ENCODE assay signal across 8 cellular contexts in the genomic region with DNA sequence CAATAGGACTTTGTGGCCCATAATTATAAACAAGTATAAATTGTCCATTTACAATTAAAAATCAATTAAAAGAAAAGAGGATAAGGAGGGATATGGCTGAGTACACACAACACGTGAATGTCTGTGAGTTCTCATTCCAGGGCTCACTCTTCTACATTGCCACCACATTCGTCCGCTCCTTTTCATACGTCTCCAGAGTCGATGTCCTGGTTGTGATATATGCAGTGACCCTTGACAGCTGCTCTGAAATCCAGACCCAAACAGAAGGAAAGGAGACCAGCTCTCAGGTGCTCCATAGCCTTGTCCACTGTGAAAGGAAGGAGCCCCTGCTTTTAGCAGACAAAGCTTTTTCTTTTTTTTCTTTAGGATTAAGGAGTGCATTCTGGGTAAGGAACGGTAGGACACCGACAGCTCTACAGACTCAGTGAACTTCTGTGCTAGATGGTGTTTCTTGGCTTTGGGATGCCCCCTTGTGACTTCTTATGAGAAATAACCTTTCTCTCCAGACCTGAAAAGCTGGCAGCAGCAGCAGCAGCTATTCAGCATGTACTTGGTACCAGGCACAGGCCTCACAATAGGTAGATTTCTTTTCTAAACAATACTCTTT. TPM values are rescaled to one million over a fixed set of nuclear protein-coding genes. Genes with fewer than 3 reads are reported as not detected.
DNase-seq lines count a peak whose midpoint lies in the region; ATAC-seq and TF ChIP-seq lines count a peak whose summit lies in the region.

No MANE protein-coding gene starts in this region.

- H3K27me3 Mint-ChIP-seq in activated CD8-positive, alpha-beta memory T cell treated with anti-CD3 and anti-CD28 coated beads, Interleukin-2, amount 10 ng/mL, durations not matched to agents 7 days and 5 days: no peaks in the 10 kb centered on the region

- H3K4me2 ChIP-seq in MM.1S (ENCODE audit: low read depth, low read length): no peak overlapping the region

- no peak overlapping the region for H3K4me3 Mint-ChIP-seq in activated CD8-positive, alpha-beta memory T cell treated with anti-CD3 and anti-CD28 coated beads, Interleukin-2, amount 10 ng/mL, durations not matched to agents 7 days and 5 days

- no peaks in the 10 kb centered on the region for H3K4me1 Mint-ChIP-seq in activated CD8-positive, alpha-beta memory T cell treated with anti-CD3 and anti-CD28 coated beads, Interleukin-2, amount 10 ng/mL, durations not matched to agents 7 days and 5 days

- peaks cover 24% of the 10 kb centered on the region for H3K36me3 Mint-ChIP-seq in activated CD8-positive, alpha-beta memory T cell treated with anti-CD3 and anti-CD28 coated beads, Interleukin-2, amount 10 ng/mL, durations not matched to agents 7 days and 5 days

- ATAC-seq in activated CD8-positive, alpha-beta memory T cell treated with anti-CD3 and anti-CD28 coated beads, Interleukin-2, amount 10 ng/mL, durations not matched to agents 7 days and 5 days: peak; percentile 63
- no peak for ATAC-seq in GM21423 (IDR thresholded peaks at IDR 0.05; ENCODE audit: unreplicated experiment)
- ATAC-seq in GM19455 (IDR thresholded peaks at IDR 0.05; ENCODE audit: unreplicated experiment): no peak

- H3K27ac ChIP-seq in MM.1S (ENCODE audit: low read length) (no peak overlapping the region), SJCRH30 (no peak overlapping the region)

- no peak overlapping the region for H3K27ac Mint-ChIP-seq in activated CD8-positive, alpha-beta memory T cell treated with anti-CD3 and anti-CD28 coated beads, Interleukin-2, amount 10 ng/mL, durations not matched to agents 7 days and 5 days

- no peak for DNase-seq in activated CD8-positive, alpha-beta memory T cell treated with anti-CD3 and anti-CD28 coated beads, Interleukin-2, amount 10 ng/mL, durations not matched to agents 7 days and 5 days
- no peak for DNase-seq in activated CD8-positive, alpha-beta memory T cell treated with anti-CD3 and anti-CD28 coated beads, Interleukin-2, amount 50 U/mL, for 48 hours
- DNase-seq in MM.1S (peak; percentile 36), SJCRH30 (peak; percentile 60 to 80), fibroblast of mammary gland (ENCODE audit: low read depth) (peak; percentile 85), nucleus accumbens (lab: John Stamatoyannopoulos, UW) (peak in 41 of 56 donors; percentile 3 to 69 (median 22))

- H3K79me2 ChIP-seq in MM.1S (ENCODE audit: low read length): no peaks in the 10 kb centered on the region

- CTCF ChIA-PET in activated CD8-positive, alpha-beta memory T cell treated with anti-CD3 and anti-CD28 coated beads, Interleukin-2, amount 10 ng/mL, durations not matched to agents 7 days and 5 days (lab: Charles Lee): interaction anchor here (0.9 to 1.9 kb wide), 8 partner anchors 12 to 390 kb away, joined by 3 to 11 read pairs (median 4); no protein-coding TSS in a partner anchor

- no peaks in the 10 kb centered on the region for H3K9me3 ChIP-seq in MM.1S (replicated peaks; ENCODE audit: insufficient read depth, low read length)
- H3K9me3 ChIP-seq in SJCRH30 (replicated peaks): 0 out of 2 replicates have a peak, but pooled peaks cover 3% of the 10 kb centered on the region

- peak; percentile 20; the same call in 1 of the 2 replicates for TF ChIP-seq CTCF in MM.1S (IDR thresholded peaks at IDR 0.05; ENCODE audit: low read length)
- TF ChIP-seq CTCF in fibroblast of mammary gland (conservative IDR thresholded peaks at IDR 0.05; ENCODE audit: control insufficient read depth, insufficient read depth, low read depth, low read length): peak; percentile 50

- H3K36me3 ChIP-seq in MM.1S (replicated peaks; ENCODE audit: insufficient read depth, low read length) (no peaks in the 10 kb centered on the region), SJCRH30 (peaks cover 12% of the 10 kb centered on the region; the same call in 1 of the 2 replicates)

- H3K9me2 ChIP-seq in MM.1S (replicated peaks; ENCODE audit: insufficient read depth, low read length): no peaks in the 10 kb centered on the region

- no peak overlapping the region for H3K9ac ChIP-seq in MM.1S (ENCODE audit: low read length)

- H3F3A ChIP-seq in MM.1S (ENCODE audit: insufficient read depth, low read length): no peaks in the 10 kb centered on the region

- no peaks in the 10 kb centered on the region for H3K9me3 Mint-ChIP-seq in activated CD8-positive, alpha-beta memory T cell treated with anti-CD3 and anti-CD28 coated beads, Interleukin-2, amount 10 ng/mL, durations not matched to agents 7 days and 5 days (ENCODE audit: low read depth)

- no peak overlapping the region for H3K4me3 ChIP-seq in MM.1S (ENCODE audit: low read length)
- no peak overlapping the region for H3K4me3 ChIP-seq in SJCRH30
- no peak overlapping the region for H3K4me3 ChIP-seq in fibroblast of mammary gland (ENCODE audit: control insufficient read depth, low read depth, low read length)

- no peaks in the 10 kb centered on the region for H4K20me1 ChIP-seq in MM.1S (ENCODE audit: insufficient read depth, low read length)

- H3K4me1 ChIP-seq in MM.1S (ENCODE audit: low read length) (no peaks in the 10 kb centered on the region), SJCRH30 (no peaks in the 10 kb centered on the region)

- H2AFZ ChIP-seq in MM.1S (ENCODE audit: low read length): no peak overlapping the region

- H3K27me3 ChIP-seq in MM.1S (replicated peaks; ENCODE audit: insufficient read depth, low read length) (no peaks in the 10 kb centered on the region), SJCRH30 (no peaks in the 10 kb centered on the region)

RNA-seq across cellular contexts. Expression of a gene that starts 19.7 kb away (rescaled TPM):
- total RNA-seq in activated CD8-positive, alpha-beta memory T cell treated with anti-CD3 and anti-CD28 coated beads, Interleukin-2, amount 10 ng/mL, durations not matched to agents 7 days and 5 days: under 1 TPM; 0.26 to 0.29 TPM
- total RNA-seq in SJCRH30 (2014; rRNA removed; shearing (Covaris generic)): not detected in 2 replicates

RNA-seq across cellular contexts. Expression of a gene that starts 51.5 kb away (rescaled TPM):
- total RNA-seq in activated CD8-positive, alpha-beta memory T cell treated with anti-CD3 and anti-CD28 coated beads, Interleukin-2, amount 10 ng/mL, durations not matched to agents 7 days and 5 days: 100 to 1,000 TPM; 199 to 288 TPM
- total RNA-seq in SJCRH30 (2014; rRNA removed; shearing (Covaris generic)): 25.8 and 28.8 TPM in 2 replicates

RNA-seq across cellular contexts. Expression of a gene that starts 54.3 kb away (rescaled TPM):
- total RNA-seq in activated CD8-positive, alpha-beta memory T cell treated with anti-CD3 and anti-CD28 coated beads, Interleukin-2, amount 10 ng/mL, durations not matched to agents 7 days and 5 days: 10 to 100 TPM; 21.0 to 25.5 TPM
- total RNA-seq in SJCRH30 (2014; rRNA removed; shearing (Covaris generic)): 10.5 and 12.2 TPM in 2 replicates

RNA-seq across cellular contexts. Expression of a gene that starts 54.5 kb away (rescaled TPM):
- 10 to 100 TPM; 63.9 to 81.9 TPM for total RNA-seq in activated CD8-positive, alpha-beta memory T cell treated with anti-CD3 and anti-CD28 coated beads, Interleukin-2, amount 10 ng/mL, durations not matched to agents 7 days and 5 days
- 61.5 and 62.1 TPM in 2 replicates for total RNA-seq in SJCRH30 (2014; rRNA removed; shearing (Covaris generic))

Comparison
In these comparisons a context has a peak if more than half of its experiments do, and no peak if none do; other contexts are left out.
1. DNase-seq: peak in MM.1S (single experiment), SJCRH30 (2 of 2), fibroblast of mammary gland (single experiment) and nucleus accumbens (41 of 56); none in activated CD8-positive, alpha-beta memory T cell treated with anti-CD3 and anti-CD28 coated beads, Interleukin-2, amount 10 ng/mL, durations not matched to agents 7 days and 5 days (single experiment) and activated CD8-positive, alpha-beta memory T cell treated with anti-CD3 and anti-CD28 coated beads, Interleukin-2, amount 50 U/mL, for 48 hours (single experiment).